In genomic region chr13:95100525-95101121, GRCh38 we compare ENCODE assay signal across 11 cellular contexts.
DNase-seq lines count a peak whose midpoint lies in the region; ATAC-seq and TF ChIP-seq lines count a peak whose summit lies in the region.
"Had no signal": no experiment of that assay in that cellular context is flagged by ENCODE, and none has a peak within 500 bp of the region (broad histone marks: within the 10 kb centered on the region; RNA-seq: fewer than 3 reads in every experiment).

No MANE protein-coding gene starts in this region.

- H3K4me1 Mint-ChIP-seq in activated T-helper 17 cell treated with anti-CD3 and anti-CD28 coated beads, Interleukin-2, amount 50 U/mL, for 72 hours: no peaks in the 10 kb centered on the region
- no peaks in the 10 kb centered on the region for H3K4me1 Mint-ChIP-seq in stimulated activated naive CD8-positive, alpha-beta T cell treated with anti-CD3 and anti-CD28 coated beads, Interleukin-15, amount 100 ng/mL, for 72 hours
- H3K4me1 Mint-ChIP-seq: stimulated activated memory B cell treated with anti-CD40 and anti-IgM and Interleukin-4, amounts not matched to agents 10 μg/mL and 1 μg/mL and 100 μg/mL, for 72 hours had no signal

- H3K27me3 Mint-ChIP-seq in activated T-helper 17 cell treated with anti-CD3 and anti-CD28 coated beads, Interleukin-2, amount 50 U/mL, for 72 hours: no peaks in the 10 kb centered on the region
- H3K27me3 Mint-ChIP-seq in stimulated activated naive CD8-positive, alpha-beta T cell treated with anti-CD3 and anti-CD28 coated beads, Interleukin-15, amount 100 ng/mL, for 72 hours: no peaks in the 10 kb centered on the region
- H3K27me3 Mint-ChIP-seq: stimulated activated memory B cell treated with anti-CD40 and anti-IgM and Interleukin-4, amounts not matched to agents 10 μg/mL and 1 μg/mL and 100 μg/mL, for 72 hours had no signal

- no peak overlapping the region for H3K4me3 ChIP-seq in BJ (ENCODE audit: low read depth, low read length)
- H3K4me3 ChIP-seq: ascending aorta had no signal

- H3K27me3 ChIP-seq in BJ (ENCODE audit: control insufficient read depth, insufficient read depth, low read length): no peaks in the 10 kb centered on the region
- H3K27me3 ChIP-seq: ascending aorta had no signal

- peak overlapping the region; percentile 29 for H3K27ac Mint-ChIP-seq in activated T-helper 17 cell treated with anti-CD3 and anti-CD28 coated beads, Interleukin-2, amount 50 U/mL, for 72 hours
- no peak overlapping the region for H3K27ac Mint-ChIP-seq in stimulated activated naive CD8-positive, alpha-beta T cell treated with anti-CD3 and anti-CD28 coated beads, Interleukin-15, amount 100 ng/mL, for 72 hours
- H3K27ac Mint-ChIP-seq: stimulated activated memory B cell treated with anti-CD40 and anti-IgM and Interleukin-4, amounts not matched to agents 10 μg/mL and 1 μg/mL and 100 μg/mL, for 72 hours had no signal

- ATAC-seq in HG03442 (IDR thresholded peaks at IDR 0.05; ENCODE audit: unreplicated experiment): peak; percentile 60
- ATAC-seq in activated T-helper 17 cell treated with anti-CD3 and anti-CD28 coated beads, Interleukin-2, amount 50 U/mL, for 72 hours (replicated peaks): peak; percentile 88
- ATAC-seq in stimulated activated naive CD8-positive, alpha-beta T cell treated with anti-CD3 and anti-CD28 coated beads, Interleukin-15, amount 100 ng/mL, for 72 hours: no peak
- ATAC-seq in GM21367 (IDR thresholded peaks at IDR 0.05; ENCODE audit: unreplicated experiment): no peak
- ATAC-seq: stimulated activated memory B cell treated with anti-CD40 and anti-IgM and Interleukin-4, amounts not matched to agents 10 μg/mL and 1 μg/mL and 100 μg/mL, for 72 hours had no signal

- POLR2A ChIA-PET in BJ (lab: Charles Lee): no interaction called here

- H3K9me3 Mint-ChIP-seq in activated T-helper 17 cell treated with anti-CD3 and anti-CD28 coated beads, Interleukin-2, amount 50 U/mL, for 72 hours: peaks cover 10% of the 10 kb centered on the region
- H3K9me3 Mint-ChIP-seq in stimulated activated naive CD8-positive, alpha-beta T cell treated with anti-CD3 and anti-CD28 coated beads, Interleukin-15, amount 100 ng/mL, for 72 hours: peaks cover 14 to 21% of the 10 kb centered on the region in 2 donors

- no peaks in the 10 kb centered on the region for H3K36me3 ChIP-seq in BJ (ENCODE audit: control insufficient read depth, insufficient read depth, low read length)
- H3K36me3 ChIP-seq: ascending aorta had no signal

- no peak for TF ChIP-seq CTCF in BJ (IDR thresholded peaks at IDR 0.05; ENCODE audit: insufficient read depth, low read depth, low read length)

- H3K4me3 Mint-ChIP-seq in activated T-helper 17 cell treated with anti-CD3 and anti-CD28 coated beads, Interleukin-2, amount 50 U/mL, for 72 hours: no peak overlapping the region
- no peak overlapping the region for H3K4me3 Mint-ChIP-seq in stimulated activated naive CD8-positive, alpha-beta T cell treated with anti-CD3 and anti-CD28 coated beads, Interleukin-15, amount 100 ng/mL, for 72 hours
- H3K4me3 Mint-ChIP-seq: stimulated activated memory B cell treated with anti-CD40 and anti-IgM and Interleukin-4, amounts not matched to agents 10 μg/mL and 1 μg/mL and 100 μg/mL, for 72 hours had no signal

- DNase-seq in BJ (ENCODE audit: low read depth): peak; percentile 59
- peak; percentile 71 for DNase-seq in glomerular visceral epithelial cell (ENCODE audit: extremely low spot score)
- DNase-seq in germinal center (ENCODE audit: low spot score): no peak
- no peak for DNase-seq in UCSD-AML1 (lab: John Stamatoyannopoulos, UW; ENCODE audit: unreplicated experiment)
- no peak for DNase-seq in stimulated activated naive CD8-positive, alpha-beta T cell treated with anti-CD3 and anti-CD28 coated beads, Interleukin-15, amount 100 ng/mL, for 72 hours
- DNase-seq: NCI-H1930 had no signal

- peaks cover 14% of the 10 kb centered on the region for H3K36me3 Mint-ChIP-seq in activated T-helper 17 cell treated with anti-CD3 and anti-CD28 coated beads, Interleukin-2, amount 50 U/mL, for 72 hours (ENCODE audit: low read depth)

- CTCF ChIA-PET in BJ (lab: Yijun Ruan, JAX): interaction anchor here (0.6 to 1.0 kb wide), 2 partner anchors 11 to 55 kb away, joined by 3 to 4 read pairs; no protein-coding TSS in a partner anchor

Comparison
In these comparisons a context has a peak if more than half of its experiments do, and no peak if none do; other contexts are left out.
1. DNase-seq: peak in BJ (single experiment) and glomerular visceral epithelial cell (single experiment); none in germinal center (single experiment), UCSD-AML1 (single experiment) and stimulated activated naive CD8-positive, alpha-beta T cell treated with anti-CD3 and anti-CD28 coated beads, Interleukin-15, amount 100 ng/mL, for 72 hours (0 of 2).
2. ATAC-seq: peak in HG03442 (single experiment) and activated T-helper 17 cell treated with anti-CD3 and anti-CD28 coated beads, Interleukin-2, amount 50 U/mL, for 72 hours (single experiment); none in stimulated activated naive CD8-positive, alpha-beta T cell treated with anti-CD3 and anti-CD28 coated beads, Interleukin-15, amount 100 ng/mL, for 72 hours (single experiment) and GM21367 (single experiment).